ENCODE assay signal across 1 cellular context in the genomic region with DNA sequence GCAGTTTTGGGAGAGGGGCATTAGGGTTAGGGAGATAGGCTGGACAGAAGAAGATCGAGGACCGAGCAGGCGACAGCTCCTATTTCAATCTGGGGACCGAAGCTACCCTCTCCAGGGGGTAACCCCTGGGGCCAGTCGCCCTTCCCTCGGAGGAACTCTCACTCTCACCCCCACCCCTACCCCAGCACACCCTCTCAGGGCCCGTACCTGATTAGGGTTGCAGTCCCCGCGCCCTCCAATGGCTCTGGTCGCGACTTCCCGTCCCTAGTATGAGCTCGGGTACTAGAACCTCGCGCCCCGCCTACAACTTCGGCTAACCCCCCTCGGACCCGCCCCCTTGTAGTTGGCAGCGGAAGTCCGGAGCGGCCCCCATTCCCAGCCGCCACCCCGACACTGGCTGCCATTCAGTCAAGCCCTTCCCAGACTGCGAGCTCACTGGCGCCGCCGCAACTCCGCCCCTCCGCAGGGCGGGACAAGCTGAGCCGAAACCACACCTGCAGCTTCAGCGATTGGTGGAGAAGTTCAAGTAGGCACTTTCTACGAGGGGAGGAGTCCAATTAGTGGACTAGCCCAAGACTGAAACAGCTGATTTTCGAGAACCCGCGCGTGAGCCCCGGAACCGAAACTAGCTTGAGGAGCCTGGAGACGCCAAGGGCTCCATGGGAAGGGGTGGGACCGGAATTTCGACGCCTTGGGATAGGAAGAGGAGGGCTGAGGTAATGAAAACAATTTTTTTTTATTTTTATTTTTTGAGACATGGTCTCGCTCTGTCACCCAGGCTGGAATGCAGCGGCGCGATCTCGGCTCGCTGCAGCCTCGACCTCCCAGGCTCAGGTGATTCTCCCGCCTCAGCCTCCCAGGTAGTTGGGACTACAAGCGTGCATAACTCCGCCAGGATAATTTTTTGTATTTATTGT.
TF ChIP-seq lines count a peak whose summit lies in the region.

A gene (minus strand): TSS at position 257 of the 917 bp plus-strand sequence. CDS start 3,536 bp downstream, outside the sequence.

TF ChIP-seq in WTC11, 78 proteins besides CTCF, POLR2A, EP300 and RAD21 (continued from another document and continues in another):
- no peak for TF ChIP-seq ZNF396 (CRISPR knock-in tag; IDR thresholded peaks at IDR 0.05; ENCODE audit: borderline replicate concordance)
- TF ChIP-seq HMGA2 (CRISPR knock-in tag; IDR thresholded peaks at IDR 0.05): no peak
- TF ChIP-seq, protein P1, sequence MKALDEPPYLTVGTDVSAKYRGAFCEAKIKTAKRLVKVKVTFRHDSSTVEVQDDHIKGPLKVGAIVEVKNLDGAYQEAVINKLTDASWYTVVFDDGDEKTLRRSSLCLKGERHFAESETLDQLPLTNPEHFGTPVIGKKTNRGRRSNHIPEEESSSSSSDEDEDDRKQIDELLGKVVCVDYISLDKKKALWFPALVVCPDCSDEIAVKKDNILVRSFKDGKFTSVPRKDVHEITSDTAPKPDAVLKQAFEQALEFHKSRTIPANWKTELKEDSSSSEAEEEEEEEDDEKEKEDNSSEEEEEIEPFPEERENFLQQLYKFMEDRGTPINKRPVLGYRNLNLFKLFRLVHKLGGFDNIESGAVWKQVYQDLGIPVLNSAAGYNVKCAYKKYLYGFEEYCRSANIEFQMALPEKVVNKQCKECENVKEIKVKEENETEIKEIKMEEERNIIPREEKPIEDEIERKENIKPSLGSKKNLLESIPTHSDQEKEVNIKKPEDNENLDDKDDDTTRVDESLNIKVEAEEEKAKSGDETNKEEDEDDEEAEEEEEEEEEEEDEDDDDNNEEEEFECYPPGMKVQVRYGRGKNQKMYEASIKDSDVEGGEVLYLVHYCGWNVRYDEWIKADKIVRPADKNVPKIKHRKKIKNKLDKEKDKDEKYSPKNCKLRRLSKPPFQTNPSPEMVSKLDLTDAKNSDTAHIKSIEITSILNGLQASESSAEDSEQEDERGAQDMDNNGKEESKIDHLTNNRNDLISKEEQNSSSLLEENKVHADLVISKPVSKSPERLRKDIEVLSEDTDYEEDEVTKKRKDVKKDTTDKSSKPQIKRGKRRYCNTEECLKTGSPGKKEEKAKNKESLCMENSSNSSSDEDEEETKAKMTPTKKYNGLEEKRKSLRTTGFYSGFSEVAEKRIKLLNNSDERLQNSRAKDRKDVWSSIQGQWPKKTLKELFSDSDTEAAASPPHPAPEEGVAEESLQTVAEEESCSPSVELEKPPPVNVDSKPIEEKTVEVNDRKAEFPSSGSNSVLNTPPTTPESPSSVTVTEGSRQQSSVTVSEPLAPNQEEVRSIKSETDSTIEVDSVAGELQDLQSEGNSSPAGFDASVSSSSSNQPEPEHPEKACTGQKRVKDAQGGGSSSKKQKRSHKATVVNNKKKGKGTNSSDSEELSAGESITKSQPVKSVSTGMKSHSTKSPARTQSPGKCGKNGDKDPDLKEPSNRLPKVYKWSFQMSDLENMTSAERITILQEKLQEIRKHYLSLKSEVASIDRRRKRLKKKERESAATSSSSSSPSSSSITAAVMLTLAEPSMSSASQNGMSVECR (CRISPR knock-in tag; IDR thresholded peaks at IDR 0.05; ENCODE audit: borderline replicate concordance): no peak
- no peak for TF ChIP-seq PRRX2 (CRISPR knock-in tag; IDR thresholded peaks at IDR 0.05)
- TF ChIP-seq, protein P2, sequence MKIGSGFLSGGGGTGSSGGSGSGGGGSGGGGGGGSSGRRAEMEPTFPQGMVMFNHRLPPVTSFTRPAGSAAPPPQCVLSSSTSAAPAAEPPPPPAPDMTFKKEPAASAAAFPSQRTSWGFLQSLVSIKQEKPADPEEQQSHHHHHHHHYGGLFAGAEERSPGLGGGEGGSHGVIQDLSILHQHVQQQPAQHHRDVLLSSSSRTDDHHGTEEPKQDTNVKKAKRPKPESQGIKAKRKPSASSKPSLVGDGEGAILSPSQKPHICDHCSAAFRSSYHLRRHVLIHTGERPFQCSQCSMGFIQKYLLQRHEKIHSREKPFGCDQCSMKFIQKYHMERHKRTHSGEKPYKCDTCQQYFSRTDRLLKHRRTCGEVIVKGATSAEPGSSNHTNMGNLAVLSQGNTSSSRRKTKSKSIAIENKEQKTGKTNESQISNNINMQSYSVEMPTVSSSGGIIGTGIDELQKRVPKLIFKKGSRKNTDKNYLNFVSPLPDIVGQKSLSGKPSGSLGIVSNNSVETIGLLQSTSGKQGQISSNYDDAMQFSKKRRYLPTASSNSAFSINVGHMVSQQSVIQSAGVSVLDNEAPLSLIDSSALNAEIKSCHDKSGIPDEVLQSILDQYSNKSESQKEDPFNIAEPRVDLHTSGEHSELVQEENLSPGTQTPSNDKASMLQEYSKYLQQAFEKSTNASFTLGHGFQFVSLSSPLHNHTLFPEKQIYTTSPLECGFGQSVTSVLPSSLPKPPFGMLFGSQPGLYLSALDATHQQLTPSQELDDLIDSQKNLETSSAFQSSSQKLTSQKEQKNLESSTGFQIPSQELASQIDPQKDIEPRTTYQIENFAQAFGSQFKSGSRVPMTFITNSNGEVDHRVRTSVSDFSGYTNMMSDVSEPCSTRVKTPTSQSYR (CRISPR knock-in tag; IDR thresholded peaks at IDR 0.05): 0 out of 2 replicates have a peak, but pooled peaks have one; percentile 46
- TF ChIP-seq SOX15 (CRISPR knock-in tag; IDR thresholded peaks at IDR 0.05): no peak
- TF ChIP-seq GTF2I (CRISPR knock-in tag; conservative IDR thresholded peaks at IDR 0.05): no peak
- TF ChIP-seq, protein P3, sequence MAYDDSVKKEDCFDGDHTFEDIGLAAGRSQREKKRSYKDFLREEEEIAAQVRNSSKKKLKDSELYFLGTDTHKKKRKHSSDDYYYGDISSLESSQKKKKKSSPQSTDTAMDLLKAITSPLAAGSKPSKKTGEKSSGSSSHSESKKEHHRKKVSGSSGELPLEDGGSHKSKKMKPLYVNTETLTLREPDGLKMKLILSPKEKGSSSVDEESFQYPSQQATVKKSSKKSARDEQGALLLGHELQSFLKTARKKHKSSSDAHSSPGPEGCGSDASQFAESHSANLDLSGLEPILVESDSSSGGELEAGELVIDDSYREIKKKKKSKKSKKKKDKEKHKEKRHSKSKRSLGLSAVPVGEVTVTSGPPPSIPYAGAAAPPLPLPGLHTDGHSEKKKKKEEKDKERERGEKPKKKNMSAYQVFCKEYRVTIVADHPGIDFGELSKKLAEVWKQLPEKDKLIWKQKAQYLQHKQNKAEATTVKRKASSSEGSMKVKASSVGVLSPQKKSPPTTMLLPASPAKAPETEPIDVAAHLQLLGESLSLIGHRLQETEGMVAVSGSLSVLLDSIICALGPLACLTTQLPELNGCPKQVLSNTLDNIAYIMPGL (CRISPR knock-in tag; IDR thresholded peaks at IDR 0.05): no peak
- TF ChIP-seq, protein P4, sequence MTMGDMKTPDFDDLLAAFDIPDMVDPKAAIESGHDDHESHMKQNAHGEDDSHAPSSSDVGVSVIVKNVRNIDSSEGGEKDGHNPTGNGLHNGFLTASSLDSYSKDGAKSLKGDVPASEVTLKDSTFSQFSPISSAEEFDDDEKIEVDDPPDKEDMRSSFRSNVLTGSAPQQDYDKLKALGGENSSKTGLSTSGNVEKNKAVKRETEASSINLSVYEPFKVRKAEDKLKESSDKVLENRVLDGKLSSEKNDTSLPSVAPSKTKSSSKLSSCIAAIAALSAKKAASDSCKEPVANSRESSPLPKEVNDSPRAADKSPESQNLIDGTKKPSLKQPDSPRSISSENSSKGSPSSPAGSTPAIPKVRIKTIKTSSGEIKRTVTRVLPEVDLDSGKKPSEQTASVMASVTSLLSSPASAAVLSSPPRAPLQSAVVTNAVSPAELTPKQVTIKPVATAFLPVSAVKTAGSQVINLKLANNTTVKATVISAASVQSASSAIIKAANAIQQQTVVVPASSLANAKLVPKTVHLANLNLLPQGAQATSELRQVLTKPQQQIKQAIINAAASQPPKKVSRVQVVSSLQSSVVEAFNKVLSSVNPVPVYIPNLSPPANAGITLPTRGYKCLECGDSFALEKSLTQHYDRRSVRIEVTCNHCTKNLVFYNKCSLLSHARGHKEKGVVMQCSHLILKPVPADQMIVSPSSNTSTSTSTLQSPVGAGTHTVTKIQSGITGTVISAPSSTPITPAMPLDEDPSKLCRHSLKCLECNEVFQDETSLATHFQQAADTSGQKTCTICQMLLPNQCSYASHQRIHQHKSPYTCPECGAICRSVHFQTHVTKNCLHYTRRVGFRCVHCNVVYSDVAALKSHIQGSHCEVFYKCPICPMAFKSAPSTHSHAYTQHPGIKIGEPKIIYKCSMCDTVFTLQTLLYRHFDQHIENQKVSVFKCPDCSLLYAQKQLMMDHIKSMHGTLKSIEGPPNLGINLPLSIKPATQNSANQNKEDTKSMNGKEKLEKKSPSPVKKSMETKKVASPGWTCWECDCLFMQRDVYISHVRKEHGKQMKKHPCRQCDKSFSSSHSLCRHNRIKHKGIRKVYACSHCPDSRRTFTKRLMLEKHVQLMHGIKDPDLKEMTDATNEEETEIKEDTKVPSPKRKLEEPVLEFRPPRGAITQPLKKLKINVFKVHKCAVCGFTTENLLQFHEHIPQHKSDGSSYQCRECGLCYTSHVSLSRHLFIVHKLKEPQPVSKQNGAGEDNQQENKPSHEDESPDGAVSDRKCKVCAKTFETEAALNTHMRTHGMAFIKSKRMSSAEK (CRISPR knock-in tag; IDR thresholded peaks at IDR 0.05; ENCODE audit: borderline replicate concordance): no peak
- no peak for TF ChIP-seq CREM (CRISPR knock-in tag; IDR thresholded peaks at IDR 0.05)
- TF ChIP-seq, protein P5, sequence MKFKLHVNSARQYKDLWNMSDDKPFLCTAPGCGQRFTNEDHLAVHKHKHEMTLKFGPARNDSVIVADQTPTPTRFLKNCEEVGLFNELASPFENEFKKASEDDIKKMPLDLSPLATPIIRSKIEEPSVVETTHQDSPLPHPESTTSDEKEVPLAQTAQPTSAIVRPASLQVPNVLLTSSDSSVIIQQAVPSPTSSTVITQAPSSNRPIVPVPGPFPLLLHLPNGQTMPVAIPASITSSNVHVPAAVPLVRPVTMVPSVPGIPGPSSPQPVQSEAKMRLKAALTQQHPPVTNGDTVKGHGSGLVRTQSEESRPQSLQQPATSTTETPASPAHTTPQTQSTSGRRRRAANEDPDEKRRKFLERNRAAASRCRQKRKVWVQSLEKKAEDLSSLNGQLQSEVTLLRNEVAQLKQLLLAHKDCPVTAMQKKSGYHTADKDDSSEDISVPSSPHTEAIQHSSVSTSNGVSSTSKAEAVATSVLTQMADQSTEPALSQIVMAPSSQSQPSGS (CRISPR knock-in tag; IDR thresholded peaks at IDR 0.05; ENCODE audit: borderline replicate concordance, low read depth): no peak
- no peak for TF ChIP-seq ZNF232 (CRISPR knock-in tag; IDR thresholded peaks at IDR 0.05)
- TF ChIP-seq MYBL2 (CRISPR knock-in tag; IDR thresholded peaks at IDR 0.05): peak; percentile 40; the same call in 1 of the 2 replicates
- peak; percentile 67 for TF ChIP-seq NFYB (CRISPR knock-in tag; conservative IDR thresholded peaks at IDR 0.05; ENCODE audit: low read depth)
- no peak; the same call in 1 of the 2 replicates for TF ChIP-seq ETV6 (CRISPR knock-in tag; IDR thresholded peaks at IDR 0.05)
- no peak for TF ChIP-seq SMAD4 (CRISPR knock-in tag; IDR thresholded peaks at IDR 0.05)
- TF ChIP-seq, protein P6, sequence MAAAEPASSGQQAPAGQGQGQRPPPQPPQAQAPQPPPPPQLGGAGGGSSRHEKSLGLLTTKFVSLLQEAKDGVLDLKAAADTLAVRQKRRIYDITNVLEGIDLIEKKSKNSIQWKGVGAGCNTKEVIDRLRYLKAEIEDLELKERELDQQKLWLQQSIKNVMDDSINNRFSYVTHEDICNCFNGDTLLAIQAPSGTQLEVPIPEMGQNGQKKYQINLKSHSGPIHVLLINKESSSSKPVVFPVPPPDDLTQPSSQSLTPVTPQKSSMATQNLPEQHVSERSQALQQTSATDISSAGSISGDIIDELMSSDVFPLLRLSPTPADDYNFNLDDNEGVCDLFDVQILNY (CRISPR knock-in tag; IDR thresholded peaks at IDR 0.05): no peak; the same call in 1 of the 2 replicates
- TF ChIP-seq ZNF219 (CRISPR knock-in tag; IDR thresholded peaks at IDR 0.05; ENCODE audit: borderline replicate concordance): no peak
- no peak for TF ChIP-seq NFATC4 (CRISPR knock-in tag; IDR thresholded peaks at IDR 0.05)
- TF ChIP-seq ZNF423 (CRISPR knock-in tag; IDR thresholded peaks at IDR 0.05): peak; percentile 76
- no peak for TF ChIP-seq ZBTB21 (CRISPR knock-in tag; IDR thresholded peaks at IDR 0.05; ENCODE audit: borderline replicate concordance)
- TF ChIP-seq GRHL2 (CRISPR knock-in tag; IDR thresholded peaks at IDR 0.05; ENCODE audit: insufficient replicate concordance, severe bottlenecking): no peak
- no peak for TF ChIP-seq ZNF671 (CRISPR knock-in tag; IDR thresholded peaks at IDR 0.05)
- no peak for TF ChIP-seq TEAD4 (CRISPR knock-in tag; IDR thresholded peaks at IDR 0.05)
- TF ChIP-seq, protein P7, sequence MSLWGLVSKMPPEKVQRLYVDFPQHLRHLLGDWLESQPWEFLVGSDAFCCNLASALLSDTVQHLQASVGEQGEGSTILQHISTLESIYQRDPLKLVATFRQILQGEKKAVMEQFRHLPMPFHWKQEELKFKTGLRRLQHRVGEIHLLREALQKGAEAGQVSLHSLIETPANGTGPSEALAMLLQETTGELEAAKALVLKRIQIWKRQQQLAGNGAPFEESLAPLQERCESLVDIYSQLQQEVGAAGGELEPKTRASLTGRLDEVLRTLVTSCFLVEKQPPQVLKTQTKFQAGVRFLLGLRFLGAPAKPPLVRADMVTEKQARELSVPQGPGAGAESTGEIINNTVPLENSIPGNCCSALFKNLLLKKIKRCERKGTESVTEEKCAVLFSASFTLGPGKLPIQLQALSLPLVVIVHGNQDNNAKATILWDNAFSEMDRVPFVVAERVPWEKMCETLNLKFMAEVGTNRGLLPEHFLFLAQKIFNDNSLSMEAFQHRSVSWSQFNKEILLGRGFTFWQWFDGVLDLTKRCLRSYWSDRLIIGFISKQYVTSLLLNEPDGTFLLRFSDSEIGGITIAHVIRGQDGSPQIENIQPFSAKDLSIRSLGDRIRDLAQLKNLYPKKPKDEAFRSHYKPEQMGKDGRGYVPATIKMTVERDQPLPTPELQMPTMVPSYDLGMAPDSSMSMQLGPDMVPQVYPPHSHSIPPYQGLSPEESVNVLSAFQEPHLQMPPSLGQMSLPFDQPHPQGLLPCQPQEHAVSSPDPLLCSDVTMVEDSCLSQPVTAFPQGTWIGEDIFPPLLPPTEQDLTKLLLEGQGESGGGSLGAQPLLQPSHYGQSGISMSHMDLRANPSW (CRISPR knock-in tag; conservative IDR thresholded peaks at IDR 0.05; ENCODE audit: low read depth): no peak
- peak; percentile 96 for TF ChIP-seq SP1 (CRISPR knock-in tag; conservative IDR thresholded peaks at IDR 0.05)
- TF ChIP-seq, protein P8, sequence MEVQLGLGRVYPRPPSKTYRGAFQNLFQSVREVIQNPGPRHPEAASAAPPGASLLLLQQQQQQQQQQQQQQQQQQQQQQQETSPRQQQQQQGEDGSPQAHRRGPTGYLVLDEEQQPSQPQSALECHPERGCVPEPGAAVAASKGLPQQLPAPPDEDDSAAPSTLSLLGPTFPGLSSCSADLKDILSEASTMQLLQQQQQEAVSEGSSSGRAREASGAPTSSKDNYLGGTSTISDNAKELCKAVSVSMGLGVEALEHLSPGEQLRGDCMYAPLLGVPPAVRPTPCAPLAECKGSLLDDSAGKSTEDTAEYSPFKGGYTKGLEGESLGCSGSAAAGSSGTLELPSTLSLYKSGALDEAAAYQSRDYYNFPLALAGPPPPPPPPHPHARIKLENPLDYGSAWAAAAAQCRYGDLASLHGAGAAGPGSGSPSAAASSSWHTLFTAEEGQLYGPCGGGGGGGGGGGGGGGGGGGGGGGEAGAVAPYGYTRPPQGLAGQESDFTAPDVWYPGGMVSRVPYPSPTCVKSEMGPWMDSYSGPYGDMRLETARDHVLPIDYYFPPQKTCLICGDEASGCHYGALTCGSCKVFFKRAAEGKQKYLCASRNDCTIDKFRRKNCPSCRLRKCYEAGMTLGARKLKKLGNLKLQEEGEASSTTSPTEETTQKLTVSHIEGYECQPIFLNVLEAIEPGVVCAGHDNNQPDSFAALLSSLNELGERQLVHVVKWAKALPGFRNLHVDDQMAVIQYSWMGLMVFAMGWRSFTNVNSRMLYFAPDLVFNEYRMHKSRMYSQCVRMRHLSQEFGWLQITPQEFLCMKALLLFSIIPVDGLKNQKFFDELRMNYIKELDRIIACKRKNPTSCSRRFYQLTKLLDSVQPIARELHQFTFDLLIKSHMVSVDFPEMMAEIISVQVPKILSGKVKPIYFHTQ (CRISPR knock-in tag; IDR thresholded peaks at IDR 0.05): no peak
- TF ChIP-seq NR2C2 (CRISPR knock-in tag; IDR thresholded peaks at IDR 0.05): 0 out of 2 replicates have a peak, but pooled peaks have one; percentile 9
- TF ChIP-seq RORB (CRISPR knock-in tag; IDR thresholded peaks at IDR 0.05): no peak
- peak; percentile 31; the same call in 1 of the 2 replicates for TF ChIP-seq FOXK1 (CRISPR knock-in tag; IDR thresholded peaks at IDR 0.05)
